20 cellular contexts compared by ENCODE assay signal in genomic region chr7:43697690-43698089, GRCh38. TPM values are rescaled to one million over a fixed set of nuclear protein-coding genes. Genes with fewer than 3 reads are reported as not detected.
A peak's percentile ranks its signal among the peaks of the same experiment; 100 is the strongest.
DNase-seq lines count a peak whose midpoint lies in the region; ATAC-seq and TF ChIP-seq lines count a peak whose summit lies in the region.
"Had no signal": no experiment of that assay in that cellular context is flagged by ENCODE, and none has a peak within 500 bp of the region (broad histone marks: within the 10 kb centered on the region; RNA-seq: fewer than 3 reads in every experiment).

No MANE protein-coding gene starts in this region.

- H3K4me3 Mint-ChIP-seq in activated T-cell treated with anti-CD3 and anti-CD28 coated beads, Interleukin-2, amount 50 U/mL, for 4 hours = no peak overlapping the region
- H3K4me3 Mint-ChIP-seq in nephron progenitor cell = no peak overlapping the region
- no peak overlapping the region for H3K4me3 Mint-ChIP-seq in activated T-helper 17 cell treated with anti-CD3 and anti-CD28 coated beads, Interleukin-2, amount 50 U/mL, for 72 hours
- H3K4me3 Mint-ChIP-seq: activated CD4-positive, alpha-beta T cell treated with anti-CD3 and anti-CD28 coated beads, Interleukin-2, amount 10 ng/mL, durations not matched to agents 7 days and 5 days; activated naive CD8-positive, alpha-beta T cell treated with anti-CD3 and anti-CD28 coated beads, Interleukin-2, amount 10 ng/mL, durations not matched to agents 7 days and 5 days; type B pancreatic cell had no signal

- peaks cover 2% of the 10 kb centered on the region for H3K36me3 Mint-ChIP-seq in activated T-cell treated with anti-CD3 and anti-CD28 coated beads, Interleukin-2, amount 50 U/mL, for 4 hours (ENCODE audit: insufficient read depth)
- peaks cover 10% of the 10 kb centered on the region for H3K36me3 Mint-ChIP-seq in nephron progenitor cell (ENCODE audit: low read depth)
- H3K36me3 Mint-ChIP-seq in activated T-helper 17 cell treated with anti-CD3 and anti-CD28 coated beads, Interleukin-2, amount 50 U/mL, for 72 hours (ENCODE audit: low read depth) = no peaks in the 10 kb centered on the region
- H3K36me3 Mint-ChIP-seq: type B pancreatic cell had no signal

- no peak for TF ChIP-seq CTCF in nephron progenitor cell (IDR thresholded peaks at IDR 0.05)

- ATAC-seq in activated T-cell treated with anti-CD3 and anti-CD28 coated beads, Interleukin-2, amount 50 U/mL, for 4 hours = peak; percentile 48 to 53
- no peak for ATAC-seq in activated T-helper 17 cell treated with anti-CD3 and anti-CD28 coated beads, Interleukin-2, amount 50 U/mL, for 72 hours (replicated peaks)
- ATAC-seq: HepG2 had no signal

- no peak for DNase-seq in activated T-cell treated with anti-CD3 and anti-CD28 coated beads, Interleukin-2, amount 50 U/mL, for 4 hours
- DNase-seq in activated T-cell treated with anti-CD3 and anti-CD28 coated beads, Interleukin-2, amount 50 U/mL, for 48 hours = no peak
- DNase-seq in LHCN-M2 (ENCODE audit: low read depth) (peak; percentile 22), amniotic epithelial cell (ENCODE audit: low read depth) (peak; percentile 21), non-pigmented ciliary epithelial cell (ENCODE audit: low read depth) (peak; percentile 27), nephron progenitor cell (no peak), NCI-H526 treated with DMSO at 0.1 percent for 48 hours (lab: John Stamatoyannopoulos, UW) (no peak)
- DNase-seq: activated CD4-positive, alpha-beta T cell treated with anti-CD3 and anti-CD28 coated beads, Interleukin-2, amount 10 ng/mL, durations not matched to agents 7 days and 5 days; activated naive CD8-positive, alpha-beta T cell treated with anti-CD3 and anti-CD28 coated beads, Interleukin-2, amount 10 ng/mL, durations not matched to agents 7 days and 5 days; colonic mucosa; NCI-H2081; NCI-H345; OCI-M1; retina; SIG-M5; stimulated activated CD4-positive, alpha-beta T cell treated with anti-CD3 and anti-CD28 coated beads, Interleukin-4, amount 100 ng/mL, for 4 hours; stomach had no signal

- no peak overlapping the region for H3K27ac Mint-ChIP-seq in nephron progenitor cell
- H3K27ac Mint-ChIP-seq in activated T-helper 17 cell treated with anti-CD3 and anti-CD28 coated beads, Interleukin-2, amount 50 U/mL, for 72 hours = no peak overlapping the region
- H3K27ac Mint-ChIP-seq: activated CD4-positive, alpha-beta T cell treated with anti-CD3 and anti-CD28 coated beads, Interleukin-2, amount 10 ng/mL, durations not matched to agents 7 days and 5 days; activated naive CD8-positive, alpha-beta T cell treated with anti-CD3 and anti-CD28 coated beads, Interleukin-2, amount 10 ng/mL, durations not matched to agents 7 days and 5 days; type B pancreatic cell had no signal

- no peaks in the 10 kb centered on the region for H3K27me3 Mint-ChIP-seq in activated T-cell treated with anti-CD3 and anti-CD28 coated beads, Interleukin-2, amount 50 U/mL, for 4 hours (ENCODE audit: low read depth)
- H3K27me3 Mint-ChIP-seq in nephron progenitor cell (ENCODE audit: low read depth, poor library complexity) = no peaks in the 10 kb centered on the region
- H3K27me3 Mint-ChIP-seq in activated T-helper 17 cell treated with anti-CD3 and anti-CD28 coated beads, Interleukin-2, amount 50 U/mL, for 72 hours = no peaks in the 10 kb centered on the region
- H3K27me3 Mint-ChIP-seq: activated CD4-positive, alpha-beta T cell treated with anti-CD3 and anti-CD28 coated beads, Interleukin-2, amount 10 ng/mL, durations not matched to agents 7 days and 5 days; activated naive CD8-positive, alpha-beta T cell treated with anti-CD3 and anti-CD28 coated beads, Interleukin-2, amount 10 ng/mL, durations not matched to agents 7 days and 5 days; type B pancreatic cell had no signal

- peaks cover 32% of the 10 kb centered on the region for H3K4me1 Mint-ChIP-seq in activated T-cell treated with anti-CD3 and anti-CD28 coated beads, Interleukin-2, amount 50 U/mL, for 4 hours (ENCODE audit: low read depth)
- H3K4me1 Mint-ChIP-seq in nephron progenitor cell = no peaks in the 10 kb centered on the region
- H3K4me1 Mint-ChIP-seq in activated T-helper 17 cell treated with anti-CD3 and anti-CD28 coated beads, Interleukin-2, amount 50 U/mL, for 72 hours = peaks cover 18% of the 10 kb centered on the region

- no peaks in the 10 kb centered on the region for H3K9me3 Mint-ChIP-seq in activated T-cell treated with anti-CD3 and anti-CD28 coated beads, Interleukin-2, amount 50 U/mL, for 4 hours
- H3K9me3 Mint-ChIP-seq in nephron progenitor cell = peaks cover 9% of the 10 kb centered on the region
- H3K9me3 Mint-ChIP-seq in activated T-helper 17 cell treated with anti-CD3 and anti-CD28 coated beads, Interleukin-2, amount 50 U/mL, for 72 hours = no peaks in the 10 kb centered on the region
- H3K9me3 Mint-ChIP-seq: activated CD4-positive, alpha-beta T cell treated with anti-CD3 and anti-CD28 coated beads, Interleukin-2, amount 10 ng/mL, durations not matched to agents 7 days and 5 days; activated naive CD8-positive, alpha-beta T cell treated with anti-CD3 and anti-CD28 coated beads, Interleukin-2, amount 10 ng/mL, durations not matched to agents 7 days and 5 days; type B pancreatic cell had no signal

RNA-seq across cellular contexts. Expression of gene COA1, which starts 31.6 kb away (rescaled TPM):
- 10 to 100 TPM; 51.4 to 56.7 (median 51.5) TPM for total RNA-seq in activated T-cell treated with anti-CD3 and anti-CD28 coated beads, Interleukin-2, amount 50 U/mL, for 4 hours
- 68.2 and 74.1 TPM in 2 replicates for total RNA-seq in LHCN-M2 (2014; rRNA removed)
- polyA plus RNA-seq in LHCN-M2 (2012) = 54.8 TPM
- 10 to 100 TPM; 36.1 to 46.2 TPM for total RNA-seq in activated T-helper 17 cell treated with anti-CD3 and anti-CD28 coated beads, Interleukin-2, amount 50 U/mL, for 72 hours

Comparison
In these comparisons a context has a peak if more than half of its experiments do, and no peak if none do; other contexts are left out.
1. DNase-seq: peak in LHCN-M2 (single experiment), amniotic epithelial cell (single experiment) and non-pigmented ciliary epithelial cell (single experiment); none in activated T-cell treated with anti-CD3 and anti-CD28 coated beads, Interleukin-2, amount 50 U/mL, for 4 hours (single experiment), activated T-cell treated with anti-CD3 and anti-CD28 coated beads, Interleukin-2, amount 50 U/mL, for 48 hours (0 of 2), nephron progenitor cell (single experiment) and NCI-H526 treated with DMSO at 0.1 percent for 48 hours (single experiment).